Comparison of ENCODE assay signal across 11 cellular contexts in the genomic region with DNA sequence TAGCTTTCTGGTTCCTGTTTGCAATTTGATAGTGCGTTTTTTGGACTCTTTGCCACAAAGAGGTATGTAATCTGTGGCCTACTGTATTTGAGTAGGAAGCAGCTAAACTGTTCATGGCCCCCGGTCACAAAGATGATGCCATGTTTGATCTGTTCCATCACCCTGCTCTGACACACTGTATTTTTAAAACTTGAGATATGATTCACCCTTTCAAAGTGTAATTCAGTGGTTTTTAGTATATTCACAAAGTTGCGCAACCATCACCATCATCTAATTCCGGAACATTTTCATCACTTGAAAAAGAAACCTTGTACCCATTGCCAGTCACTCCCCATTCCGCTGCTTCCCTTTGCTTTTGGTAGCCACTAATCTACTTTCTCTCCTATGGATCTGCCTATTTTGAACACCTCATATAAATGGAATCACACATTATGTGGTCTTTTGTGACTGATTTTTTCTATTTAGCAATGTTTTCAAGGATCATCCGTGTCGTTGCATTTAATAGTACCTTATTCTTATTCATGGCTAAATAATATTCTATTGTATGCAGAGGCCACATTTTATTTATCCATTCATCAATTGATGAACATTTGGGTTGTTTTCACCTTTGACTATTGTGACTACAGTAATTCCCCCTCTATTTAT.
A peak's percentile ranks its signal among the peaks of the same experiment; 100 is the strongest.
DNase-seq lines count a peak whose midpoint lies in the region; ATAC-seq and TF ChIP-seq lines count a peak whose summit lies in the region.
"Had no signal": no experiment of that assay in that cellular context is flagged by ENCODE, and none has a peak within 500 bp of the region (broad histone marks: within the 10 kb centered on the region; RNA-seq: fewer than 3 reads in every experiment).

No MANE protein-coding gene starts in this region.

- H2AFZ ChIP-seq in mammary epithelial cell (ENCODE audit: low read depth, low read length) (no peak overlapping the region), OCI-LY7 (ENCODE audit: low read length) (no peak overlapping the region)

- H3K9me3 ChIP-seq in mammary epithelial cell (replicated peaks; ENCODE audit: insufficient read depth, low read length) (no peaks in the 10 kb centered on the region), OCI-LY7 (ENCODE audit: low read length) (peaks cover 5% of the 10 kb centered on the region)

- intact Hi-C loops in mammary epithelial cell (cut with micrococcal nuclease) (loop anchor here (1.0 to 5.0 kb wide), 3 partner anchors 18 to 85 kb away; no protein-coding TSS in a partner anchor), OCI-LY7 (cut with micrococcal nuclease; ENCODE audit: unreplicated experiment) (no loop called here)

- ATAC-seq in activated CD4-positive, CD25-positive, alpha-beta regulatory T cell treated with anti-CD3 and anti-CD28 coated beads, Interleukin-2, amount 50 U/mL, for 24 hours = peak; percentile 58 to 87
- ATAC-seq in HG02571 (IDR thresholded peaks at IDR 0.05; ENCODE audit: unreplicated experiment) = no peak

- BruUV-seq in mammary epithelial cell (replicated peaks; lab: Mats Ljungman, UMichigan) (TSS peak; percentile 70), OCI-LY7 (replicated peaks; lab: Mats Ljungman, UMichigan) (no TSS peak)

- H3K27ac ChIP-seq in mammary epithelial cell (ENCODE audit: insufficient read depth, low read depth, low read length) = peak overlapping the region; percentile 97
- no peak overlapping the region for H3K27ac ChIP-seq in OCI-LY7 (ENCODE audit: low read depth, low read length, poor library complexity, severe bottlenecking)

- WGBS in mammary epithelial cell (ENCODE audit: low coverage, missing lambda C conversion rate) = 44% methylated on average over 7 of the region's 7 CpGs

- H3K4me1 ChIP-seq in mammary epithelial cell (ENCODE audit: insufficient read depth, low read length) (peaks cover 32% of the 10 kb centered on the region), OCI-LY7 (ENCODE audit: insufficient read depth, low read length, poor library complexity, severe bottlenecking) (no peaks in the 10 kb centered on the region)

- POLR2A ChIA-PET in GM10248 (lab: Yijun Ruan, JAX) (no interaction called here), OCI-LY7 (lab: Charles Lee) (interaction anchor here (1.3 kb wide), 1 partner anchor 16 kb away, joined by 3 read pairs; no protein-coding TSS in a partner anchor)

- H3K9me2 ChIP-seq in OCI-LY7 (ENCODE audit: insufficient read depth, low read length) = no peaks in the 10 kb centered on the region

- H4K20me1 ChIP-seq in mammary epithelial cell (ENCODE audit: insufficient read depth, low read length) (no peaks in the 10 kb centered on the region), OCI-LY7 (ENCODE audit: insufficient read depth, low read length) (no peaks in the 10 kb centered on the region)

- CTCF ChIA-PET in mammary epithelial cell (lab: Charles Lee; ENCODE audit: low non-redundant PET) (no interaction called here), GM10248 (lab: Yijun Ruan, JAX) (no interaction called here), OCI-LY7 (lab: Charles Lee; ENCODE audit: unreplicated experiment) (no interaction called here)

- TF ChIP-seq CTCF in NB4 (IDR thresholded peaks at IDR 0.05; ENCODE audit: low read depth, low read length) = no peak
- no peak for TF ChIP-seq CTCF in mammary epithelial cell (conservative IDR thresholded peaks at IDR 0.05 in 1 of 2, IDR thresholded peaks at IDR 0.05 in 1 of 2; ENCODE audit: extremely low read depth in 1 of 2, insufficient read depth in 1 of 2, low read depth in 1 of 2, low read length in 2 of 2)
- TF ChIP-seq CTCF in GM10248 (IDR thresholded peaks at IDR 0.05; ENCODE audit: control extremely low read depth, extremely low read depth, low read depth, missing control alignments) = no peak
- no peak for TF ChIP-seq CTCF in OCI-LY7 (conservative IDR thresholded peaks at IDR 0.05; ENCODE audit: low read length)

- H3K27me3 ChIP-seq in mammary epithelial cell (ENCODE audit: insufficient read depth, low read length) = no peaks in the 10 kb centered on the region

- DNase-seq in activated CD4-positive, CD25-positive, alpha-beta regulatory T cell (lab: John Stamatoyannopoulos, UW) = no peak
- DNase-seq in NB4 (ENCODE audit: low read depth) = peak; percentile 12
- DNase-seq in mammary epithelial cell = peak; percentile 90
- DNase-seq in renal cortical epithelial cell (ENCODE audit: low read depth) = peak; percentile 63
- DNase-seq in GM10248 (ENCODE audit: extremely low spot score) = no peak
- DNase-seq in OCI-LY7 (ENCODE audit: low spot score) = no peak
- DNase-seq: activated CD8-positive, alpha-beta memory T cell treated with anti-CD3 and anti-CD28 coated beads, Interleukin-2, amount 50 U/mL, for 4 hours; natural killer cell; NCI-H345 had no signal

- H3K9ac ChIP-seq in mammary epithelial cell (ENCODE audit: insufficient read depth, low read length) = peak overlapping the region; percentile 46

- in situ Hi-C loops in mammary epithelial cell (cut with MboI; ENCODE audit: low sequenced_read_pairs in 2 of 2) = no loop called here

- dilution Hi-C loops in mammary epithelial cell (cut with HindIII; ENCODE audit: low sequenced_read_pairs) = no loop called here

- TF ChIP-seq POLR2A in NB4 (IDR thresholded peaks at IDR 0.05; ENCODE audit: extremely low read depth, insufficient read length) = no peak

- H3K4me3 ChIP-seq in NB4 (ENCODE audit: low read depth, low read length) (no peak overlapping the region), mammary epithelial cell (replicated peaks in 1 of 3; ENCODE audit: insufficient read depth in 1 of 3, low read depth in 2 of 3, low read length in 3 of 3) (no peak overlapping the region), OCI-LY7 (ENCODE audit: low read depth, low read length, poor library complexity, severe bottlenecking) (no peak overlapping the region)

- H3K79me2 ChIP-seq in mammary epithelial cell (ENCODE audit: insufficient read depth, low read length) (no peaks in the 10 kb centered on the region), OCI-LY7 (ENCODE audit: insufficient read depth, low read depth, low read length) (no peaks in the 10 kb centered on the region)

- H3K36me3 ChIP-seq in mammary epithelial cell (ENCODE audit: insufficient read depth, low read length) (no peaks in the 10 kb centered on the region), OCI-LY7 (ENCODE audit: insufficient read depth, low read length) (no peaks in the 10 kb centered on the region)

- H3K4me2 ChIP-seq in mammary epithelial cell (ENCODE audit: insufficient read depth, low read depth, low read length) (peak overlapping the region; percentile 29), OCI-LY7 (ENCODE audit: low read length) (no peak overlapping the region)

Comparison
In these comparisons a context has a peak if more than half of its experiments do, and no peak if none do; other contexts are left out.
1. DNase-seq: peak in NB4 (single experiment), mammary epithelial cell (single experiment) and renal cortical epithelial cell (single experiment); none in activated CD4-positive, CD25-positive, alpha-beta regulatory T cell (0 of 4), GM10248 (single experiment) and OCI-LY7 (single experiment).